ENCODE assay signal across 2 cellular contexts in genomic region chr2:88813612-88814011, GRCh38.
TF ChIP-seq lines count a peak whose summit lies in the region.

No MANE protein-coding gene starts in this region.

TF ChIP-seq in HCT116, 20 proteins besides CTCF, POLR2A, EP300 and RAD21 (continued from another document):
- TF ChIP-seq ZBTB33 (IDR thresholded peaks at IDR 0.05; ENCODE audit: extremely low read depth, insufficient replicate concordance, low read length): no peak
- no peak for TF ChIP-seq CBX3 (IDR thresholded peaks at IDR 0.05; ENCODE audit: low read depth)
- TF ChIP-seq POLR2AphosphoS5 (IDR thresholded peaks at IDR 0.05; ENCODE audit: low read depth, low read length): no peak
- no peak for TF ChIP-seq SIN3A (IDR thresholded peaks at IDR 0.05; ENCODE audit: low read depth)
- no peak for TF ChIP-seq TCF7L2 (IDR thresholded peaks at IDR 0.05; ENCODE audit: borderline replicate concordance, extremely low read depth, insufficient read depth, insufficient read length)
- TF ChIP-seq JUND (IDR thresholded peaks at IDR 0.05): no peak
- no peak for TF ChIP-seq ATF3 (IDR thresholded peaks at IDR 0.05)
- TF ChIP-seq SP1 (IDR thresholded peaks at IDR 0.05; ENCODE audit: low read depth): no peak
- TF ChIP-seq ZFX (IDR thresholded peaks at IDR 0.05): no peak
- no peak for TF ChIP-seq CEBPB (IDR thresholded peaks at IDR 0.05; ENCODE audit: low read depth)
- no peak for TF ChIP-seq SRF (IDR thresholded peaks at IDR 0.05; ENCODE audit: low read depth)
TF ChIP-seq in HCT116: peak in this region for 0.

TF ChIP-seq in GM12878, 131 proteins besides CTCF, POLR2A, EP300 and RAD21 (continued from another document):
- TF ChIP-seq ATF2 (IDR thresholded peaks at IDR 0.05; ENCODE audit: low read length) (no peak), EZH2 (IDR thresholded peaks at IDR 0.05; ENCODE audit: borderline replicate concordance, control insufficient read depth, low read depth, low read length) (no peak), IRF5 (IDR thresholded peaks at IDR 0.05; ENCODE audit: borderline replicate concordance) (no peak), CHD4 (IDR thresholded peaks at IDR 0.05) (no peak), RCOR1 (conservative IDR thresholded peaks at IDR 0.05; ENCODE audit: low read depth, low read length) (no peak), GABPA (IDR thresholded peaks at IDR 0.05; ENCODE audit: low read depth) (no peak), ZNF622 (IDR thresholded peaks at IDR 0.05) (no peak), BCLAF1 (IDR thresholded peaks at IDR 0.05) (no peak), IKZF1 (conservative IDR thresholded peaks at IDR 0.05) (no peak), ZZZ3 (IDR thresholded peaks at IDR 0.05; ENCODE audit: control insufficient read depth, insufficient read length, low read depth) (no peak), HDAC2 (IDR thresholded peaks at IDR 0.05) (no peak), ZBED1 (IDR thresholded peaks at IDR 0.05; ENCODE audit: borderline replicate concordance) (no peak), SKIL (IDR thresholded peaks at IDR 0.05; ENCODE audit: low read depth, poor library complexity, severe bottlenecking) (no peak)
